In genomic region chr11:131504199-131504949, GRCh38 we compare ENCODE assay signal across 10 cellular contexts.
DNase-seq lines count a peak whose midpoint lies in the region; ATAC-seq and TF ChIP-seq lines count a peak whose summit lies in the region.
"Had no signal": no experiment of that assay in that cellular context is flagged by ENCODE, and none has a peak within 500 bp of the region (broad histone marks: within the 10 kb centered on the region; RNA-seq: fewer than 3 reads in every experiment).

No MANE protein-coding gene starts in this region.

- peaks cover 9% of the 10 kb centered on the region for H3K4me1 Mint-ChIP-seq in neural crest cell

- H3K27me3 Mint-ChIP-seq in neural crest cell (ENCODE audit: low read depth), result no peaks in the 10 kb centered on the region

- ATAC-seq in HG02798 (IDR thresholded peaks at IDR 0.05; ENCODE audit: poor library complexity, unreplicated experiment), result no peak
- ATAC-seq in HG03460 (IDR thresholded peaks at IDR 0.05; ENCODE audit: unreplicated experiment), result no peak

- peak; percentile 23 for DNase-seq in NCI-H69 (lab: John Stamatoyannopoulos, UW)
- DNase-seq in epithelial cell of proximal tubule (ENCODE audit: low read depth), result no peak
- DNase-seq in neural crest cell (ENCODE audit: low read depth, low spot score), result peak; percentile 12
- DNase-seq in stimulated activated CD4-positive, alpha-beta T cell treated with anti-CD3 and anti-CD28 coated beads, Interleukin-2, amount 100 ng/mL, for 24 hours, result no peak
- no peak for DNase-seq in NCI-H446 treated with DMSO at 0.1 percent for 48 hours (lab: John Stamatoyannopoulos, UW)
- DNase-seq: activated naive CD4-positive, alpha-beta T cell treated with anti-CD3 and anti-CD28 coated beads, Interleukin-2, amount 50 U/mL, for 16 hours; EL had no signal

- H3K4me3 ChIP-seq in epithelial cell of proximal tubule (ENCODE audit: low read depth, low read length), result no peak overlapping the region

- H3K27ac Mint-ChIP-seq in neural crest cell (ENCODE audit: unreplicated experiment), result peak overlapping the region; percentile 38

- TF ChIP-seq CTCF in GM12873 (IDR thresholded peaks at IDR 0.05; ENCODE audit: insufficient read depth, low read depth, low read length, missing control alignments), result peak; percentile 32
- peak; percentile 31 for TF ChIP-seq CTCF in epithelial cell of proximal tubule (conservative IDR thresholded peaks at IDR 0.05; ENCODE audit: low read depth, low read length)
- peak; percentile 43 for TF ChIP-seq CTCF in neural crest cell (conservative IDR thresholded peaks at IDR 0.05)

- peaks cover 3% of the 10 kb centered on the region for H3K9me3 Mint-ChIP-seq in neural crest cell

- no peak overlapping the region for H3K4me3 Mint-ChIP-seq in neural crest cell

- no peaks in the 10 kb centered on the region for H3K36me3 Mint-ChIP-seq in neural crest cell (ENCODE audit: low read depth)

Comparison
In these comparisons a context has a peak if more than half of its experiments do, and no peak if none do; other contexts are left out.
1. DNase-seq: peak in NCI-H69 (single experiment) and neural crest cell (single experiment); none in epithelial cell of proximal tubule (single experiment), stimulated activated CD4-positive, alpha-beta T cell treated with anti-CD3 and anti-CD28 coated beads, Interleukin-2, amount 100 ng/mL, for 24 hours (0 of 2) and NCI-H446 treated with DMSO at 0.1 percent for 48 hours (single experiment).
2. Peak in every context shown above with its lines, with median percentiles within 50 percentile points of each other: CTCF ChIP-seq.